In the genomic region with DNA sequence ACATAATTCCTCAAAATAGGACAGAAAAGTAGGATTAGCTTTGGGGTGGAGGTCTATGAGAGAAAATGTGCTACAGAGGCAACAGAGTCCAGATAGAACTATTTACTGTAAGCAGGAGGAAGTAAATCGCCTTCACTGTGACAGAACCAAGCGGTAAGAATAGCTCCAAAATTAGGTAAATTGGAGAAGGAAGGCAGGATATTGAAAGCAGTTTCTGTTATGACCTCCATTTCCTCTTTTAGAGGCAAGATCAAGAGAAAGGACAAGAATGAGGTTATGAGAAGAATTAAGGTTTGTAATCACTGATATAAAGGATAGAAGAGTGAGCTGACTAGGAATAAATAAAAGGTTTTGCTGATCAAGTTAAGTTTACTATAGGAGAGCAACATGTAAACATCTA, we compare ENCODE assay signal across 1 cellular context.
TF ChIP-seq lines count a peak whose summit lies in the region.

No MANE protein-coding gene starts in this region.

TF ChIP-seq in WTC11, 78 proteins besides CTCF, POLR2A, EP300 and RAD21 (continued from another document):
- TF ChIP-seq CBFB (CRISPR knock-in tag; IDR thresholded peaks at IDR 0.05; ENCODE audit: low read depth) (no peak), ZBTB21 (CRISPR knock-in tag; IDR thresholded peaks at IDR 0.05; ENCODE audit: borderline replicate concordance) (no peak), SOX15 (CRISPR knock-in tag; IDR thresholded peaks at IDR 0.05) (no peak)
- TF ChIP-seq, protein P1, sequence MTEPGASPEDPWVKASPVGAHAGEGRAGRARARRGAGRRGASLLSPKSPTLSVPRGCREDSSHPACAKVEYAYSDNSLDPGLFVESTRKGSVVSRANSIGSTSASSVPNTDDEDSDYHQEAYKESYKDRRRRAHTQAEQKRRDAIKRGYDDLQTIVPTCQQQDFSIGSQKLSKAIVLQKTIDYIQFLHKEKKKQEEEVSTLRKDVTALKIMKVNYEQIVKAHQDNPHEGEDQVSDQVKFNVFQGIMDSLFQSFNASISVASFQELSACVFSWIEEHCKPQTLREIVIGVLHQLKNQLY (CRISPR knock-in tag; IDR thresholded peaks at IDR 0.05) = no peak
